Comparison of ENCODE assay signal across 10 cellular contexts in genomic region chr10:90579602-90580242, GRCh38.
DNase-seq lines count a peak whose midpoint lies in the region; ATAC-seq and TF ChIP-seq lines count a peak whose summit lies in the region.
"Had no signal": no experiment of that assay in that cellular context is flagged by ENCODE, and none has a peak within 500 bp of the region (broad histone marks: within the 10 kb centered on the region; RNA-seq: fewer than 3 reads in every experiment).

No MANE protein-coding gene starts in this region.

- POLR2A ChIA-PET in A673 (lab: Charles Lee; ENCODE audit: low non-redundant PET): no interaction called here

- no peak overlapping the region for H4K91ac ChIP-seq in neuronal stem cell (ENCODE audit: low read depth, low read length, poor library complexity)

- DNase-seq in ACHN (peak; percentile 48), HPDE6-E6E7 (ENCODE audit: extremely low spot score) (peak; percentile 13), adipocyte (ENCODE audit: low read depth) (peak; percentile 13), iris pigment epithelial cell (ENCODE audit: low read depth) (peak; percentile 69), A673 (ENCODE audit: low spot score) (no peak), neuronal stem cell (ENCODE audit: low spot score) (no peak), NCI-H446 (lab: John Stamatoyannopoulos, UW) (no peak)
- DNase-seq: activated CD4-positive, alpha-beta T cell treated with anti-CD3 and anti-CD28 coated beads, Interleukin-2, amount 50 U/mL, for 1 hour; CD4-positive, CD25-positive, alpha-beta regulatory T cell had no signal

- no peak overlapping the region for H2BK5ac ChIP-seq in neuronal stem cell (ENCODE audit: low read length)

- H3K4ac ChIP-seq in neuronal stem cell (ENCODE audit: low read length): no peak overlapping the region

- H3K27me3 ChIP-seq in adipocyte (replicated peaks; ENCODE audit: control insufficient read depth, insufficient read depth, low read length) (no peaks in the 10 kb centered on the region), A673 (replicated peaks; ENCODE audit: insufficient read depth, low read depth, low read length, poor library complexity) (peaks cover 2% of the 10 kb centered on the region), neuronal stem cell (ENCODE audit: control insufficient read depth in 3 of 3, insufficient read depth in 3 of 3, low read depth in 1 of 3, low read length in 3 of 3) (no peaks in the 10 kb centered on the region)

- H3K9me3 ChIP-seq in adipocyte (ENCODE audit: control insufficient read depth, low read length): no peaks in the 10 kb centered on the region
- H3K9me3 ChIP-seq in A673 (ENCODE audit: low read depth, low read length, poor library complexity, severe bottlenecking): no peaks in the 10 kb centered on the region
- H3K9me3 ChIP-seq in neuronal stem cell (replicated peaks in 1 of 2; ENCODE audit: control insufficient read depth in 2 of 2, insufficient read depth in 1 of 2, low read depth in 1 of 2, low read length in 2 of 2): no peaks in the 10 kb centered on the region

- H3K4me3 ChIP-seq in adipocyte (ENCODE audit: low read length) (no peak overlapping the region), A673 (ENCODE audit: low read depth, low read length, poor library complexity, severe bottlenecking) (no peak overlapping the region), neuronal stem cell (ENCODE audit: low read length in 2 of 2) (no peak overlapping the region)

- no CpG with 5 or more reads among the region's 1 CpG for WGBS in neuronal stem cell (ENCODE audit: extremely low coverage in 2 of 2, insufficient read length in 2 of 2, insufficient replicate concordance in 1 of 2), 2 donors

- BruUV-seq in A673 (replicated peaks; lab: Mats Ljungman, UMichigan): no TSS peak

- TF ChIP-seq CTCF in A673 (conservative IDR thresholded peaks at IDR 0.05; ENCODE audit: low read depth, low read length): no peak

- no peak overlapping the region for H3K9ac ChIP-seq in adipocyte (ENCODE audit: low read length)
- no peak overlapping the region for H3K9ac ChIP-seq in neuronal stem cell (ENCODE audit: low read depth, low read length, poor library complexity)

- no peak overlapping the region for H3K23ac ChIP-seq in neuronal stem cell (ENCODE audit: low read depth, low read length, poor library complexity)

- H3K79me1 ChIP-seq in neuronal stem cell (ENCODE audit: low read depth, low read length): no peaks in the 10 kb centered on the region

- H3K18ac ChIP-seq in neuronal stem cell (ENCODE audit: low read length): no peak overlapping the region

- no peak overlapping the region for H2AK5ac ChIP-seq in neuronal stem cell (ENCODE audit: low read depth, low read length)

- H3K4me2 ChIP-seq in neuronal stem cell (ENCODE audit: insufficient read depth, low read length, poor library complexity, severe bottlenecking): no peak overlapping the region

- CTCF ChIA-PET in A673 (lab: Charles Lee): no interaction called here

- no peak overlapping the region for H2AFZ ChIP-seq in neuronal stem cell (ENCODE audit: low read length)

- H2BK12ac ChIP-seq in neuronal stem cell (ENCODE audit: low read length): no peak overlapping the region

- no peak overlapping the region for H3K27ac ChIP-seq in A673 (ENCODE audit: low read depth, low read length, poor library complexity, severe bottlenecking)
- no peak overlapping the region for H3K27ac ChIP-seq in neuronal stem cell (replicated peaks; ENCODE audit: low read length)

- H3K36me3 ChIP-seq in adipocyte (ENCODE audit: control insufficient read depth, insufficient read depth, low read length, severe bottlenecking): no peaks in the 10 kb centered on the region
- no peaks in the 10 kb centered on the region for H3K36me3 ChIP-seq in A673 (ENCODE audit: insufficient read depth, low read length, poor library complexity, severe bottlenecking)
- H3K36me3 ChIP-seq in neuronal stem cell (replicated peaks in 1 of 2; ENCODE audit: control insufficient read depth in 2 of 2, insufficient read depth in 2 of 2, low read length in 2 of 2): no peaks in the 10 kb centered on the region

- H2BK15ac ChIP-seq in neuronal stem cell (ENCODE audit: low read length): no peak overlapping the region

- in situ Hi-C loops in ACHN (cut with HindIII; ENCODE audit: low pct_ligation_motif_present, low pct_unique_long_range_greater_than_20kb, low sequenced_read_pairs): no loop called here

- H4K8ac ChIP-seq in neuronal stem cell (ENCODE audit: low read depth, low read length): no peak overlapping the region

- H3K4me1 ChIP-seq in adipocyte (ENCODE audit: control insufficient read depth, insufficient read depth, low read length) (no peaks in the 10 kb centered on the region), A673 (ENCODE audit: insufficient read depth, low read length, poor library complexity, severe bottlenecking) (no peaks in the 10 kb centered on the region), neuronal stem cell (ENCODE audit: control insufficient read depth in 2 of 2, insufficient read depth in 1 of 2, low read depth in 1 of 2, low read length in 2 of 2) (no peaks in the 10 kb centered on the region)

- intact Hi-C loops in A673 (cut with micrococcal nuclease; ENCODE audit: unreplicated experiment): no loop called here

- H2BK120ac ChIP-seq in neuronal stem cell (ENCODE audit: low read depth, low read length): no peak overlapping the region

- H3K14ac ChIP-seq in neuronal stem cell (ENCODE audit: low read length): no peak overlapping the region

- no peak for ATAC-seq in HG03095 (IDR thresholded peaks at IDR 0.05; ENCODE audit: unreplicated experiment)

Comparison
In these comparisons a context has a peak if more than half of its experiments do, and no peak if none do; other contexts are left out.
1. DNase-seq: peak in ACHN (single experiment), HPDE6-E6E7 (single experiment), adipocyte (single experiment) and iris pigment epithelial cell (single experiment); none in A673 (single experiment), neuronal stem cell (single experiment) and NCI-H446 (0 of 2).